11 cellular contexts compared by ENCODE assay signal in genomic region chr18:66682855-66683322, GRCh38.
A peak's percentile ranks its signal among the peaks of the same experiment; 100 is the strongest.
DNase-seq lines count a peak whose midpoint lies in the region; ATAC-seq and TF ChIP-seq lines count a peak whose summit lies in the region.
"Had no signal": no experiment of that assay in that cellular context is flagged by ENCODE, and none has a peak within 500 bp of the region (broad histone marks: within the 10 kb centered on the region; RNA-seq: fewer than 3 reads in every experiment).

No MANE protein-coding gene starts in this region.

- H3K4me3 ChIP-seq in brain microvascular endothelial cell (ENCODE audit: low read depth, low read length) (peak overlapping the region; percentile 36), mucosa of descending colon (no peak overlapping the region), colonic mucosa (no peak overlapping the region)
- H3K4me3 ChIP-seq in CD8-positive, alpha-beta T cell (ENCODE audit: low read depth, low read length): no peak overlapping the region

- CTCF ChIA-PET in CD8-positive, alpha-beta T cell (lab: Charles Lee): no interaction called here

- H3K4me1 Mint-ChIP-seq in CD8-positive, alpha-beta T cell (ENCODE audit: low read depth): no peaks in the 10 kb centered on the region

- H3K36me3 ChIP-seq in brain microvascular endothelial cell (replicated peaks): no peaks in the 10 kb centered on the region
- H3K36me3 ChIP-seq in mucosa of descending colon (ENCODE audit: low read depth): no peaks in the 10 kb centered on the region
- H3K36me3 ChIP-seq in CD8-positive, alpha-beta T cell (ENCODE audit: insufficient read depth, low read length): no peaks in the 10 kb centered on the region
- no peaks in the 10 kb centered on the region for H3K36me3 ChIP-seq in colonic mucosa

- intact Hi-C loops in mucosa of descending colon (cut with DNase I, micrococcal nuclease): no loop called here
- intact Hi-C loops in CD8-positive, alpha-beta T cell (cut with DNase I, micrococcal nuclease): no loop called here
- intact Hi-C loops in colonic mucosa (cut with DNase I): no loop called here

- peaks cover 8% of the 10 kb centered on the region for H3K9me3 Mint-ChIP-seq in CD8-positive, alpha-beta T cell

- POLR2A ChIA-PET in CD8-positive, alpha-beta T cell (lab: Charles Lee): no interaction called here

- ATAC-seq in mucosa of descending colon: no peak
- no peak for ATAC-seq in CD8-positive, alpha-beta T cell
- ATAC-seq in HG02610 (IDR thresholded peaks at IDR 0.05; ENCODE audit: unreplicated experiment): no peak
- ATAC-seq: effector memory CD8-positive, alpha-beta T cell had no signal

- H3K36me3 Mint-ChIP-seq in CD8-positive, alpha-beta T cell: no peaks in the 10 kb centered on the region

- peak; percentile 90 for DNase-seq in NCI-H69 (lab: John Stamatoyannopoulos, UW)
- peak; percentile 0 for DNase-seq in brain microvascular endothelial cell
- no peak for DNase-seq in mucosa of descending colon
- DNase-seq in CD8-positive, alpha-beta T cell: no peak
- DNase-seq in colonic mucosa: no peak
- DNase-seq: activated CD4-positive, alpha-beta T cell treated with anti-CD3 and anti-CD28 coated beads, Interleukin-2, amount 50 U/mL, for 4 hours; effector memory CD8-positive, alpha-beta T cell; stimulated activated CD4-positive, alpha-beta T cell treated with anti-CD3 and anti-CD28 coated beads, Interleukin-4, amount 100 ng/mL, for 24 hours had no signal

- H3K27me3 ChIP-seq in brain microvascular endothelial cell (replicated peaks) (no peaks in the 10 kb centered on the region), layer of hippocampus (ENCODE audit: control insufficient read depth, insufficient read depth, low read length) (no peaks in the 10 kb centered on the region), colonic mucosa (no peaks in the 10 kb centered on the region)
- no peaks in the 10 kb centered on the region for H3K27me3 ChIP-seq in CD8-positive, alpha-beta T cell (ENCODE audit: insufficient read depth, low read length)

- H3K9me3 ChIP-seq in mucosa of descending colon: peaks cover 3% of the 10 kb centered on the region
- H3K9me3 ChIP-seq in CD8-positive, alpha-beta T cell (ENCODE audit: low read length): no peaks in the 10 kb centered on the region
- H3K9me3 ChIP-seq in colonic mucosa: no peaks in the 10 kb centered on the region

- no peak overlapping the region for H3K27ac Mint-ChIP-seq in CD8-positive, alpha-beta T cell
- H3K27ac Mint-ChIP-seq: effector memory CD8-positive, alpha-beta T cell had no signal

- in situ Hi-C loops in brain microvascular endothelial cell (cut with HindIII; ENCODE audit: low pct_ligation_motif_present, low sequenced_read_pairs): no loop called here

- no peaks in the 10 kb centered on the region for H3K27me3 Mint-ChIP-seq in CD8-positive, alpha-beta T cell (ENCODE audit: low read depth)
- H3K27me3 Mint-ChIP-seq: effector memory CD8-positive, alpha-beta T cell had no signal

- H3K4me1 ChIP-seq in mucosa of descending colon (ENCODE audit: low read depth) (no peaks in the 10 kb centered on the region), colonic mucosa (no peaks in the 10 kb centered on the region)
- H3K4me1 ChIP-seq in CD8-positive, alpha-beta T cell (ENCODE audit: insufficient read depth, low read length): no peaks in the 10 kb centered on the region

- no peak overlapping the region for H3K9ac ChIP-seq in colonic mucosa (ENCODE audit: low read depth in 2 of 2, low read length in 2 of 2)

- TF ChIP-seq CTCF in brain microvascular endothelial cell (IDR thresholded peaks at IDR 0.05; ENCODE audit: low read depth, low read length, missing control alignments) (no peak), mucosa of descending colon (IDR thresholded peaks at IDR 0.05) (no peak), colonic mucosa (IDR thresholded peaks at IDR 0.05) (no peak)
- no peak for TF ChIP-seq CTCF in CD8-positive, alpha-beta T cell (IDR thresholded peaks at IDR 0.05)

- H3K27ac ChIP-seq in brain microvascular endothelial cell (no peak overlapping the region), layer of hippocampus (ENCODE audit: low read depth, low read length) (peak overlapping the region; percentile 76), temporal lobe (ENCODE audit: low read depth, low read length) (peak overlapping the region; percentile 86), colonic mucosa (no peak overlapping the region)
- no peak overlapping the region for H3K27ac ChIP-seq in CD8-positive, alpha-beta T cell (ENCODE audit: low read depth, low read length)

- H3K4me3 Mint-ChIP-seq in CD8-positive, alpha-beta T cell: no peak overlapping the region
- H3K4me3 Mint-ChIP-seq: effector memory CD8-positive, alpha-beta T cell had no signal

Comparison
In these comparisons a context has a peak if more than half of its experiments do, and no peak if none do; other contexts are left out.
1. DNase-seq: peak in NCI-H69 (single experiment) and brain microvascular endothelial cell (single experiment); none in mucosa of descending colon (0 of 3), CD8-positive, alpha-beta T cell (0 of 7) and colonic mucosa (single experiment).
2. H3K27ac ChIP-seq: peak in layer of hippocampus (single experiment) and temporal lobe (single experiment); none in brain microvascular endothelial cell (single experiment), CD8-positive, alpha-beta T cell (single experiment) and colonic mucosa (single experiment).